14 cellular contexts compared by ENCODE assay signal in the genomic region with DNA sequence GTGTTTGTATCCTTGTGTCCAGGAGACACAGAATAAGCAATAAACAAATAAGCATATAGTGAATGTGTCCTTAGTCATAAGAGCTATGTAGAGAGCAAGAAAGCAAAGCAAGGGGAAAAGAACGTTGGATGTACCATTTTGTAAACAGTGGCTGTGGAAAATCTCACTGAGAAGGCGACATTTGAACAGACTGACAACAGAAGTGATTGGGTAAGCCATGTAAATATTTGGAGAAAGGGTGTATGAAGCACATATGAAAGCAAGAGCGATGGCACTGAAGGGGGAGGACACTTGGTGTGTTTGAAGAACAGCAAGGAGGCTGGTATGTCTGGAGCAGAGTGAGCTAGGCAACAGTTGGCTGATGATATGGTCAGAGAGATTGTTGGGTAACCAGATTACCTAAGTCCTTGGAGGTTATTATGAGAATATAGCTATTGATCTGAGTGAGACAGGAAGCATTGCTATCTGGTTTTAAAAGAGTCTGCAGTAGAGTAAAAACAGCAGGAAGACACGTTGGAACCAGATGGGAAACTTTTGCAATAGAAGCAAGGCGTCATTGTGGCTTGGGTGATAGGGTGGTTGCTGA.
A peak's percentile ranks its signal among the peaks of the same experiment; 100 is the strongest.
DNase-seq lines count a peak whose midpoint lies in the region; ATAC-seq and TF ChIP-seq lines count a peak whose summit lies in the region.
"Had no signal": no experiment of that assay in that cellular context is flagged by ENCODE, and none has a peak within 500 bp of the region (broad histone marks: within the 10 kb centered on the region; RNA-seq: fewer than 3 reads in every experiment).

No MANE protein-coding gene starts in this region.

- peak; percentile 42 to 52 for TF ChIP-seq RAD21 in liver (IDR thresholded peaks at IDR 0.05)

- peaks cover 7% of the 10 kb centered on the region for H3K36me3 Mint-ChIP-seq in activated CD4-positive, alpha-beta T cell treated with anti-CD3 and anti-CD28 coated beads, Interleukin-2, amount 10 ng/mL, durations not matched to agents 24 days and 14 days (ENCODE audit: low read depth)
- H3K36me3 Mint-ChIP-seq: brain had no signal

- H3K9me3 Mint-ChIP-seq in activated CD4-positive, alpha-beta T cell treated with anti-CD3 and anti-CD28 coated beads, Interleukin-2, amount 10 ng/mL, durations not matched to agents 24 days and 14 days: peaks cover 20% of the 10 kb centered on the region

- H3K36me3 ChIP-seq in GM23248 (ENCODE audit: low read depth) (no peaks in the 10 kb centered on the region), OCI-LY7 (ENCODE audit: insufficient read depth, low read length) (no peaks in the 10 kb centered on the region), liver (ENCODE audit: control insufficient read depth in 4 of 4, insufficient read depth in 3 of 4, low read depth in 1 of 4, low read length in 3 of 4) (no peaks in the 10 kb centered on the region)
- H3K36me3 ChIP-seq: thoracic aorta had no signal

- H3K4me1 ChIP-seq in GM23248 (ENCODE audit: insufficient read depth) (peaks cover 16% of the 10 kb centered on the region), OCI-LY7 (ENCODE audit: insufficient read depth, low read length, poor library complexity, severe bottlenecking) (no peaks in the 10 kb centered on the region), liver (ENCODE audit: control insufficient read depth in 4 of 4, insufficient read depth in 4 of 4, low read length in 3 of 4) (peaks cover 0 to 8% (median 3%) of the 10 kb centered on the region in 4 donors)

- peak overlapping the region; percentile 56 for H3K27ac ChIP-seq in GM23248
- no peak overlapping the region for H3K27ac ChIP-seq in OCI-LY7 (ENCODE audit: low read depth, low read length, poor library complexity, severe bottlenecking)
- H3K27ac ChIP-seq in liver (ENCODE audit: low read depth in 1 of 2, low read length in 2 of 2): peak overlapping the region in 1 of 2 donors; percentile 51
- H3K27ac ChIP-seq: dorsolateral prefrontal cortex, thoracic aorta had no signal

- H3K4me3 Mint-ChIP-seq in activated CD4-positive, alpha-beta T cell treated with anti-CD3 and anti-CD28 coated beads, Interleukin-2, amount 10 ng/mL, durations not matched to agents 24 days and 14 days: no peak overlapping the region
- H3K4me3 Mint-ChIP-seq: activated naive CD4-positive, alpha-beta T cell treated with anti-CD3 and anti-CD28 coated beads, Interleukin-2, amount 50 U/mL, for 24 hours; brain had no signal

- intact Hi-C loops in activated CD4-positive, alpha-beta T cell treated with anti-CD3 and anti-CD28 coated beads, Interleukin-2, amount 10 ng/mL, durations not matched to agents 24 days and 14 days (cut with micrococcal nuclease): no loop called here
- intact Hi-C loops in OCI-LY7 (cut with micrococcal nuclease; ENCODE audit: unreplicated experiment): no loop called here

- TF ChIP-seq CTCF in OCI-LY7 (conservative IDR thresholded peaks at IDR 0.05; ENCODE audit: low read length) (no peak), liver (IDR thresholded peaks at IDR 0.05; ENCODE audit: low read depth, low read length, missing input control) (no peak)

- H3K27ac Mint-ChIP-seq in activated CD4-positive, alpha-beta T cell treated with anti-CD3 and anti-CD28 coated beads, Interleukin-2, amount 10 ng/mL, durations not matched to agents 24 days and 14 days: no peak overlapping the region
- H3K27ac Mint-ChIP-seq: activated naive CD4-positive, alpha-beta T cell treated with anti-CD3 and anti-CD28 coated beads, Interleukin-2, amount 50 U/mL, for 24 hours; brain had no signal

- WGBS in GM23248 (ENCODE audit: low coverage in 1 of 2, low lambda C conversion rate in 2 of 2, missing lambda C conversion rate in 2 of 2), 2 experiments: 17 to 20% methylated on average over 5 of the region's 5 CpGs
- WGBS in liver: 27% methylated on average over 5 of the region's 5 CpGs

- peak; percentile 47 for DNase-seq in activated CD4-positive, alpha-beta T cell treated with anti-CD3 and anti-CD28 coated beads, Interleukin-2, amount 10 ng/mL, durations not matched to agents 24 days and 14 days
- DNase-seq in activated CD4-positive, alpha-beta T cell treated with anti-CD3 and anti-CD28 coated beads, Interleukin-2, amount 50 U/mL, for 4 hours: no peak
- peak; percentile 73 for DNase-seq in GM23248
- DNase-seq in OCI-LY7 (ENCODE audit: low spot score): no peak
- no peak for DNase-seq in globus pallidus (ENCODE audit: low spot score)
- DNase-seq: COR-L47, dorsolateral prefrontal cortex had no signal

- H3K9me2 ChIP-seq in GM23248 (ENCODE audit: insufficient read depth) (no peaks in the 10 kb centered on the region), OCI-LY7 (ENCODE audit: insufficient read depth, low read length) (no peaks in the 10 kb centered on the region)

- CTCF ChIA-PET in OCI-LY7 (lab: Charles Lee; ENCODE audit: unreplicated experiment): no interaction called here

- no peak overlapping the region for H3K4me3 ChIP-seq in GM23248
- H3K4me3 ChIP-seq in OCI-LY7 (ENCODE audit: low read depth, low read length, poor library complexity, severe bottlenecking): no peak overlapping the region
- no peak overlapping the region for H3K4me3 ChIP-seq in liver (ENCODE audit: low read depth in 1 of 3, low read length in 3 of 3)
- H3K4me3 ChIP-seq: dorsolateral prefrontal cortex, lung, thoracic aorta had no signal

- H3K4me2 ChIP-seq in GM23248 (ENCODE audit: unreplicated experiment): peak overlapping the region; percentile 34
- H3K4me2 ChIP-seq in OCI-LY7 (ENCODE audit: low read length): no peak overlapping the region

- BruUV-seq in OCI-LY7 (replicated peaks; lab: Mats Ljungman, UMichigan): no TSS peak

- H2AFZ ChIP-seq in GM23248 (no peak overlapping the region), OCI-LY7 (ENCODE audit: low read length) (peak overlapping the region; percentile 10; the same call in 1 of the 2 replicates)

- H3K27me3 ChIP-seq in GM23248 (replicated peaks; ENCODE audit: insufficient read depth) (no peaks in the 10 kb centered on the region), liver (ENCODE audit: control insufficient read depth in 4 of 4, insufficient read depth in 4 of 4, low read length in 3 of 4) (no peaks in the 10 kb centered on the region)
- H3K27me3 ChIP-seq: dorsolateral prefrontal cortex had no signal

- no peaks in the 10 kb centered on the region for H4K20me1 ChIP-seq in GM23248 (ENCODE audit: insufficient read depth)
- no peaks in the 10 kb centered on the region for H4K20me1 ChIP-seq in OCI-LY7 (ENCODE audit: insufficient read depth, low read length)

- H3F3A ChIP-seq in GM23248 (ENCODE audit: insufficient read depth): peaks cover 5% of the 10 kb centered on the region; the same call in 1 of the 2 replicates

- peaks cover 23% of the 10 kb centered on the region for H3K4me1 Mint-ChIP-seq in activated CD4-positive, alpha-beta T cell treated with anti-CD3 and anti-CD28 coated beads, Interleukin-2, amount 10 ng/mL, durations not matched to agents 24 days and 14 days
- H3K4me1 Mint-ChIP-seq: brain had no signal

- in situ Hi-C loops in GM23248 (cut with MboI): no loop called here

- H3K27me3 Mint-ChIP-seq in activated CD4-positive, alpha-beta T cell treated with anti-CD3 and anti-CD28 coated beads, Interleukin-2, amount 10 ng/mL, durations not matched to agents 24 days and 14 days: no peaks in the 10 kb centered on the region
- H3K27me3 Mint-ChIP-seq: activated naive CD4-positive, alpha-beta T cell treated with anti-CD3 and anti-CD28 coated beads, Interleukin-2, amount 50 U/mL, for 24 hours; brain had no signal

- ATAC-seq in GM19452 (IDR thresholded peaks at IDR 0.05; ENCODE audit: unreplicated experiment) (no peak), HG02885 (IDR thresholded peaks at IDR 0.05; ENCODE audit: poor library complexity, unreplicated experiment) (no peak)

- H3K79me2 ChIP-seq in GM23248 (ENCODE audit: insufficient read depth) (no peaks in the 10 kb centered on the region), OCI-LY7 (ENCODE audit: insufficient read depth, low read depth, low read length) (no peaks in the 10 kb centered on the region)

- H3K9me3 ChIP-seq in GM23248 (ENCODE audit: low read depth): no peaks in the 10 kb centered on the region
- 0 out of 2 replicates have a peak, but pooled peaks cover 4% of the 10 kb centered on the region for H3K9me3 ChIP-seq in OCI-LY7 (ENCODE audit: low read length)
- H3K9me3 ChIP-seq in liver (ENCODE audit: control insufficient read depth in 4 of 4, low read length in 3 of 4): no peaks in the 10 kb centered on the region
- H3K9me3 ChIP-seq: thoracic aorta had no signal

- H3K9ac ChIP-seq in GM23248 (no peak overlapping the region), liver (ENCODE audit: low read depth in 1 of 2, low read length in 2 of 2) (no peak overlapping the region)

- POLR2A ChIA-PET in OCI-LY7 (lab: Charles Lee): no interaction called here

TF ChIP-seq in liver, 16 proteins besides CTCF, POLR2A, EP300 and RAD21 (continues in another document):
- TF ChIP-seq HNF4G (IDR thresholded peaks at IDR 0.05) (no peak), TAF1 (conservative IDR thresholded peaks at IDR 0.05) (no peak), FOXA1 (IDR thresholded peaks at IDR 0.05) (peak; percentile 92), SP1 (IDR thresholded peaks at IDR 0.05) (peak; percentile 87), EGR1 (IDR thresholded peaks at IDR 0.05; ENCODE audit: low read depth in 2 of 2) (peak in 1 of 2 donors; percentile 65), RXRA (IDR thresholded peaks at IDR 0.05) (peak; percentile 78 to 91), JUND (IDR thresholded peaks at IDR 0.05) (peak; percentile 40 to 88), GABPA (IDR thresholded peaks at IDR 0.05 in 1 of 2, conservative IDR thresholded peaks at IDR 0.05 in 1 of 2) (peak in 1 of 2 donors; percentile 50)
- TF ChIP-seq, protein P1, sequence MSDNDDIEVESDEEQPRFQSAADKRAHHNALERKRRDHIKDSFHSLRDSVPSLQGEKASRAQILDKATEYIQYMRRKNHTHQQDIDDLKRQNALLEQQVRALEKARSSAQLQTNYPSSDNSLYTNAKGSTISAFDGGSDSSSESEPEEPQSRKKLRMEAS (IDR thresholded peaks at IDR 0.05): peak; percentile 86

Comparison
In these comparisons a context has a peak if more than half of its experiments do, and no peak if none do; other contexts are left out.
1. DNase-seq: peak in activated CD4-positive, alpha-beta T cell treated with anti-CD3 and anti-CD28 coated beads, Interleukin-2, amount 10 ng/mL, durations not matched to agents 24 days and 14 days (single experiment) and GM23248 (single experiment); none in activated CD4-positive, alpha-beta T cell treated with anti-CD3 and anti-CD28 coated beads, Interleukin-2, amount 50 U/mL, for 4 hours (0 of 2), OCI-LY7 (single experiment) and globus pallidus (single experiment).